11 cellular contexts compared by ENCODE assay signal in genomic region chr12:12872139-12872933, GRCh38. TPM values are rescaled to one million over a fixed set of nuclear protein-coding genes. Genes with fewer than 3 reads are reported as not detected.
A peak's percentile ranks its signal among the peaks of the same experiment; 100 is the strongest.
DNase-seq lines count a peak whose midpoint lies in the region; ATAC-seq and TF ChIP-seq lines count a peak whose summit lies in the region.
"Had no signal": no experiment of that assay in that cellular context is flagged by ENCODE, and none has a peak within 500 bp of the region (broad histone marks: within the 10 kb centered on the region; RNA-seq: fewer than 3 reads in every experiment).

No MANE protein-coding gene starts in this region.

- ATAC-seq in Right ventricle myocardium superior (ENCODE audit: poor library complexity) (peak; percentile 12), GM18870 (IDR thresholded peaks at IDR 0.05; ENCODE audit: unreplicated experiment) (no peak), GM21390 (IDR thresholded peaks at IDR 0.05; ENCODE audit: unreplicated experiment) (no peak)

- H3K36me3 ChIP-seq in left ventricle myocardium inferior (no peaks in the 10 kb centered on the region), kidney epithelial cell (ENCODE audit: control insufficient read depth, insufficient read depth, low read length) (no peaks in the 10 kb centered on the region)
- H3K36me3 ChIP-seq: adrenal gland, BLaER1 had no signal

- H3K4me1 ChIP-seq in left ventricle myocardium inferior: no peaks in the 10 kb centered on the region
- H3K4me1 ChIP-seq: adrenal gland had no signal

- intact Hi-C loops in Right ventricle myocardium superior (cut with DNase I): no loop called here
- intact Hi-C loops in left ventricle myocardium inferior (cut with micrococcal nuclease): no loop called here

- no peaks in the 10 kb centered on the region for H3K27me3 ChIP-seq in left ventricle myocardium inferior (ENCODE audit: low read depth)
- no peaks in the 10 kb centered on the region for H3K27me3 ChIP-seq in kidney epithelial cell (ENCODE audit: control insufficient read depth, insufficient read depth, low read length)
- H3K27me3 ChIP-seq: adrenal gland, BLaER1 had no signal

- no peaks in the 10 kb centered on the region for H3K9me3 ChIP-seq in left ventricle myocardium inferior (replicated peaks)
- H3K9me3 ChIP-seq: adrenal gland, BLaER1 had no signal

- no peak overlapping the region for H3K4me3 ChIP-seq in left ventricle myocardium inferior
- no peak overlapping the region for H3K4me3 ChIP-seq in kidney epithelial cell (ENCODE audit: low read depth, low read length)
- H3K4me3 ChIP-seq: adrenal gland, BLaER1, SK-N-MC had no signal

- no peak for DNase-seq in Right ventricle myocardium superior
- DNase-seq in left ventricle myocardium inferior: no peak
- peak; percentile 74 for DNase-seq in amniotic epithelial cell (ENCODE audit: low read depth)
- peak; percentile 69 for DNase-seq in kidney epithelial cell (ENCODE audit: low read depth)
- no peak for DNase-seq in middle frontal gyrus (ENCODE audit: extremely low spot score, low spot score)
- no peak for DNase-seq in NCI-H1048 (lab: John Stamatoyannopoulos, UW)
- DNase-seq: adrenal gland had no signal

- H3K27ac ChIP-seq in left ventricle myocardium inferior (replicated peaks): no peak overlapping the region
- H3K27ac ChIP-seq: adrenal gland, BLaER1, SK-N-MC had no signal

- TF ChIP-seq CTCF in left ventricle myocardium inferior (IDR thresholded peaks at IDR 0.05; ENCODE audit: borderline replicate concordance): no peak
- TF ChIP-seq CTCF in kidney epithelial cell (IDR thresholded peaks at IDR 0.05; ENCODE audit: insufficient read depth, low read length, poor library complexity, severe bottlenecking): no peak

RNA-seq across cellular contexts. Expression of gene GPRC5A, which starts 19.0 kb away (rescaled TPM):
- 2.0 TPM for total RNA-seq in Right ventricle myocardium superior
- total RNA-seq in left ventricle myocardium inferior: 0.77 TPM
- total RNA-seq in kidney epithelial cell: 28.7 and 48.1 TPM in 2 replicates

RNA-seq across cellular contexts. Expression of gene DDX47, which starts 59.2 kb away (rescaled TPM):
- 24.9 TPM for total RNA-seq in Right ventricle myocardium superior
- 26.7 TPM for total RNA-seq in left ventricle myocardium inferior
- 59.0 and 63.7 TPM in 2 replicates for total RNA-seq in kidney epithelial cell

Comparison
In these comparisons a context has a peak if more than half of its experiments do, and no peak if none do; other contexts are left out.
1. DNase-seq: peak in amniotic epithelial cell (single experiment) and kidney epithelial cell (single experiment); none in Right ventricle myocardium superior (single experiment), left ventricle myocardium inferior (single experiment), middle frontal gyrus (single experiment) and NCI-H1048 (single experiment).